In the genomic region with DNA sequence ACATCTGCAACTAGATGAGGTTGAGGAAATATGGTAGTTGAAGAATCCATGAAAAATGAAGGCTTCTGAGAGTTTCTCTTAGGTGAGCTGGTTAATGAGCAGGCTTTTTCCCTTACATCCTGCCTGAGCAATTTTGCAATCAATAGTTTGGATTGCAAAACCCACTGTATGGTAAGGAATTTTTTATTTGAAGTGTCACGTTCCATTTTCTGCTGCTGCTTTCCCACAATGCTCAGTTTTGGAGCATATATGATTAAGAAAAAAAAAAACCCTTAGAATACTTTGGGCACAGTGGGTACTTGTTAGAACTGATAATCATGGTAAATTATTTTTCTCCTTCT, we compare ENCODE assay signal across 28 cellular contexts.
A peak's percentile ranks its signal among the peaks of the same experiment; 100 is the strongest.
DNase-seq lines count a peak whose midpoint lies in the region; ATAC-seq, FAIRE-seq and TF ChIP-seq lines count a peak whose summit lies in the region.
"Had no signal": no experiment of that assay in that cellular context is flagged by ENCODE, and none has a peak within 500 bp of the region (broad histone marks: within the 10 kb centered on the region; RNA-seq: fewer than 3 reads in every experiment).

No MANE protein-coding gene starts in this region.

- TF ChIP-seq CTCF in RWPE2 (IDR thresholded peaks at IDR 0.05; ENCODE audit: poor library complexity, severe bottlenecking) (no peak), fibroblast of lung (conservative IDR thresholded peaks at IDR 0.05 in 1 of 2, IDR thresholded peaks at IDR 0.05 in 1 of 2; ENCODE audit: low read depth in 1 of 2, low read length in 2 of 2) (no peak), OCI-LY7 (conservative IDR thresholded peaks at IDR 0.05; ENCODE audit: low read length) (no peak)

- H4K20me1 ChIP-seq in fibroblast of lung (ENCODE audit: control insufficient read depth, extremely low read depth, insufficient read depth, low read length) (no peaks in the 10 kb centered on the region), OCI-LY7 (ENCODE audit: insufficient read depth, low read length) (no peaks in the 10 kb centered on the region)

- intact Hi-C loops in OCI-LY7 (cut with micrococcal nuclease; ENCODE audit: unreplicated experiment) = no loop called here

- no peaks in the 10 kb centered on the region for H3K79me1 ChIP-seq in trophoblast cell (ENCODE audit: low read length)

- H3K14ac ChIP-seq in trophoblast cell (ENCODE audit: low read length) = no peak overlapping the region

- H4K91ac ChIP-seq in trophoblast cell (ENCODE audit: low read depth, low read length) = no peak overlapping the region

- H3K79me2 ChIP-seq in fibroblast of lung (ENCODE audit: control insufficient read depth, insufficient read depth, low read length) (no peaks in the 10 kb centered on the region), trophoblast cell (ENCODE audit: control insufficient read depth, insufficient read depth, low read length, poor library complexity) (no peaks in the 10 kb centered on the region), OCI-LY7 (ENCODE audit: insufficient read depth, low read depth, low read length) (no peaks in the 10 kb centered on the region)

- no peak overlapping the region for H2AFZ ChIP-seq in fibroblast of lung (ENCODE audit: low read length)
- no peak overlapping the region for H2AFZ ChIP-seq in trophoblast cell (ENCODE audit: insufficient read depth, low read length, poor library complexity)
- no peak overlapping the region for H2AFZ ChIP-seq in OCI-LY7 (ENCODE audit: low read length)

- no peak overlapping the region for H4K12ac ChIP-seq in trophoblast cell (ENCODE audit: low read depth, low read length)

- POLR2A ChIA-PET in OCI-LY7 (lab: Charles Lee) = no interaction called here

- DNase-seq in EL (peak; percentile 49), RWPE2 (ENCODE audit: low spot score) (no peak), fibroblast of lung (ENCODE audit: low read depth in 2 of 2) (peak; percentile 19 to 82), trophoblast cell (peak; percentile 22 to 81), frontal cortex (ENCODE audit: low spot score in 2 of 2) (no peak), RCC 7860 (ENCODE audit: low spot score) (no peak), 8988T (no peak), OCI-LY7 (ENCODE audit: low spot score) (no peak)
- DNase-seq: aorta; CD4-positive, alpha-beta memory T cell; DMS53; gastrocnemius medialis; hypothalamus; left lung; midbrain; naive thymus-derived CD8-positive, alpha-beta T cell; NCI-H1092 treated with DMSO at 0.1 percent for 48 hours; NCI-H2029 treated with DMSO at 0.1 percent for 48 hours; NCI-H2227 treated with DMSO at 0.1 percent for 48 hours; NCI-H774; ovary; retina; stimulated activated CD4-positive, alpha-beta T cell treated with anti-CD3 and anti-CD28 coated beads, Interleukin-4, amount 100 ng/mL, for 1 hour; stimulated activated naive B cell treated with anti-CD40 and anti-IgM and Interleukin-4, amounts not matched to agents 10 μg/mL and 1 μg/mL and 100 μg/mL, for 72 hours; WERI-Rb-1 had no signal

- no peaks in the 10 kb centered on the region for H3K36me3 ChIP-seq in RWPE2 (ENCODE audit: low read depth)
- H3K36me3 ChIP-seq in fibroblast of lung (ENCODE audit: control insufficient read depth, insufficient read depth, low read length) = no peaks in the 10 kb centered on the region
- no peaks in the 10 kb centered on the region for H3K36me3 ChIP-seq in trophoblast cell (ENCODE audit: control insufficient read depth in 1 of 2, insufficient read depth in 2 of 2, low read length in 2 of 2)
- no peaks in the 10 kb centered on the region for H3K36me3 ChIP-seq in OCI-LY7 (ENCODE audit: insufficient read depth, low read length)
- H3K36me3 ChIP-seq: gastrocnemius medialis, left lung, ovary, thoracic aorta, WERI-Rb-1 had no signal

- peaks cover 24% of the 10 kb centered on the region for H3K4me1 ChIP-seq in RWPE2 (ENCODE audit: insufficient read depth, poor library complexity, severe bottlenecking)
- peaks cover 2% of the 10 kb centered on the region for H3K4me1 ChIP-seq in fibroblast of lung (ENCODE audit: control insufficient read depth, extremely low read depth, insufficient read depth, low read length)
- H3K4me1 ChIP-seq in trophoblast cell (ENCODE audit: control insufficient read depth in 1 of 2, insufficient read depth in 2 of 2, low read length in 2 of 2) = no peaks in the 10 kb centered on the region
- no peaks in the 10 kb centered on the region for H3K4me1 ChIP-seq in OCI-LY7 (ENCODE audit: insufficient read depth, low read length, poor library complexity, severe bottlenecking)
- H3K4me1 ChIP-seq: gastrocnemius medialis had no signal

- CTCF ChIA-PET in OCI-LY7 (lab: Charles Lee; ENCODE audit: unreplicated experiment) = no interaction called here

- BruUV-seq in OCI-LY7 (replicated peaks; lab: Mats Ljungman, UMichigan) = no TSS peak

- H3K9me2 ChIP-seq in OCI-LY7 (ENCODE audit: insufficient read depth, low read length) = no peaks in the 10 kb centered on the region

- H3K18ac ChIP-seq in trophoblast cell (ENCODE audit: low read length) = no peak overlapping the region

- no peak overlapping the region for H3K4me3 ChIP-seq in RWPE2 (ENCODE audit: severe bottlenecking)
- H3K4me3 ChIP-seq in fibroblast of lung (replicated peaks in 1 of 4; ENCODE audit: control extremely low read depth in 1 of 4, insufficient read depth in 1 of 4, low read depth in 3 of 4, low read length in 4 of 4) = no peak overlapping the region
- no peak overlapping the region for H3K4me3 ChIP-seq in trophoblast cell (ENCODE audit: low read depth, low read length)
- H3K4me3 ChIP-seq in OCI-LY7 (ENCODE audit: low read depth, low read length, poor library complexity, severe bottlenecking) = no peak overlapping the region
- H3K4me3 ChIP-seq: gastrocnemius medialis, left lung, ovary, thoracic aorta had no signal

- no peak overlapping the region for H2AK5ac ChIP-seq in trophoblast cell (ENCODE audit: low read length)

- peak; percentile 85 for ATAC-seq in RWPE2 (ENCODE audit: low read depth)
- ATAC-seq: left lung; naive thymus-derived CD8-positive, alpha-beta T cell; Right ventricle myocardium inferior; stimulated activated naive B cell treated with anti-CD40 and anti-IgM and Interleukin-4, amounts not matched to agents 10 μg/mL and 1 μg/mL and 100 μg/mL, for 72 hours had no signal

- no peak overlapping the region for H3K9ac ChIP-seq in fibroblast of lung (ENCODE audit: insufficient read depth, low read length)
- no peak overlapping the region for H3K9ac ChIP-seq in trophoblast cell (ENCODE audit: low read length)

- H3K4ac ChIP-seq in trophoblast cell (ENCODE audit: low read depth, low read length) = no peak overlapping the region

- no peak overlapping the region for H3K23ac ChIP-seq in trophoblast cell (ENCODE audit: low read length)

- H2BK12ac ChIP-seq in trophoblast cell (ENCODE audit: low read length) = no peak overlapping the region

- no peak overlapping the region for H3K4me2 ChIP-seq in fibroblast of lung (ENCODE audit: extremely low read depth, insufficient read depth, low read length)
- H3K4me2 ChIP-seq in trophoblast cell (ENCODE audit: low read length) = no peak overlapping the region
- H3K4me2 ChIP-seq in OCI-LY7 (ENCODE audit: low read length) = no peak overlapping the region

- no peak overlapping the region for H2BK5ac ChIP-seq in trophoblast cell (ENCODE audit: low read depth, low read length, poor library complexity)

- no peak overlapping the region for H2BK120ac ChIP-seq in trophoblast cell (ENCODE audit: insufficient read depth, low read length, poor library complexity)

- H4K8ac ChIP-seq in trophoblast cell (ENCODE audit: low read depth, low read length) = no peak overlapping the region

- H3K27ac ChIP-seq in RWPE2 (ENCODE audit: poor library complexity, severe bottlenecking) = peak overlapping the region; percentile 89
- no peak overlapping the region for H3K27ac ChIP-seq in fibroblast of lung (ENCODE audit: insufficient read depth, low read length)
- H3K27ac ChIP-seq in trophoblast cell (ENCODE audit: low read depth, low read length) = no peak overlapping the region
- H3K27ac ChIP-seq in OCI-LY7 (ENCODE audit: low read depth, low read length, poor library complexity, severe bottlenecking) = no peak overlapping the region
- H3K27ac ChIP-seq: gastrocnemius medialis, left lung, ovary, WERI-Rb-1 had no signal

- FAIRE-seq in frontal cortex (lab: Jason Lieb, UNC) (no peak), RCC 7860 (lab: Jason Lieb, UNC) (no peak)
- FAIRE-seq: H1 had no signal

- no CpG with 5 or more reads among the region's 1 CpG for WGBS in trophoblast cell (ENCODE audit: extremely low coverage, insufficient coverage, insufficient read length)

- H3K27me3 ChIP-seq in RWPE2 (ENCODE audit: insufficient read depth, poor library complexity, severe bottlenecking) (no peaks in the 10 kb centered on the region), fibroblast of lung (ENCODE audit: control insufficient read depth, insufficient read depth, low read length) (no peaks in the 10 kb centered on the region), trophoblast cell (ENCODE audit: insufficient read depth, low read length) (no peaks in the 10 kb centered on the region)
- H3K27me3 ChIP-seq: gastrocnemius medialis, left lung, ovary had no signal

- H3K9me3 ChIP-seq in RWPE2 (ENCODE audit: severe bottlenecking) = no peaks in the 10 kb centered on the region
- H3K9me3 ChIP-seq in fibroblast of lung (ENCODE audit: control insufficient read depth, insufficient read depth, low read depth, low read length) = no peaks in the 10 kb centered on the region
- no peaks in the 10 kb centered on the region for H3K9me3 ChIP-seq in trophoblast cell (ENCODE audit: insufficient read depth, low read depth, low read length)
- no peaks in the 10 kb centered on the region for H3K9me3 ChIP-seq in OCI-LY7 (ENCODE audit: low read length)
- H3K9me3 ChIP-seq: gastrocnemius medialis, left lung, ovary, thoracic aorta had no signal

Comparison
In these comparisons a context has a peak if more than half of its experiments do, and no peak if none do; other contexts are left out.
1. DNase-seq: peak in EL (single experiment), fibroblast of lung (2 of 2) and trophoblast cell (2 of 2); none in RWPE2 (single experiment), frontal cortex (0 of 2), RCC 7860 (single experiment), 8988T (single experiment) and OCI-LY7 (single experiment).